ENCODE assay signal across 8 cellular contexts in genomic region chr6:75934643-75935472, GRCh38.
DNase-seq lines count a peak whose midpoint lies in the region; ATAC-seq and TF ChIP-seq lines count a peak whose summit lies in the region.

No MANE protein-coding gene starts in this region.

- WGBS in mammary epithelial cell (ENCODE audit: low coverage, missing lambda C conversion rate) = 10% methylated on average over 29 of the region's 32 CpGs

- H3K4me1 Mint-ChIP-seq in immature natural killer cell = peaks cover 5 to 6% of the 10 kb centered on the region in 2 donors

- peak overlapping the region in 4 of 5 donors; percentile 52 to 83 (median 78) for H3K4me3 Mint-ChIP-seq in immature natural killer cell

- H3K4me3 ChIP-seq in LNCaP clone FGC (ENCODE audit: low read depth, low read length) (no peak overlapping the region), mammary epithelial cell (replicated peaks in 1 of 3; ENCODE audit: insufficient read depth in 1 of 3, low read depth in 2 of 3, low read length in 3 of 3) (peak overlapping the region; percentile 25 to 44 (median 43)), skin epidermis (peak overlapping the region; percentile 14 to 37 (median 22))

- H3K27ac ChIP-seq in RWPE1 (no peak overlapping the region), mammary epithelial cell (ENCODE audit: insufficient read depth, low read depth, low read length) (no peak overlapping the region), skin epidermis (no peak overlapping the region)

- H3K36me3 Mint-ChIP-seq in immature natural killer cell = peaks cover 0 to 4% (median 0%) of the 10 kb centered on the region in 3 donors

- DNase-seq in Right ventricle myocardium inferior (ENCODE audit: missing footprints) = no peak
- DNase-seq in cardiac septum (ENCODE audit: low spot score) = no peak
- DNase-seq in HCEC 1CT = peak; percentile 77
- peak; percentile 94 for DNase-seq in LNCaP clone FGC (ENCODE audit: low read depth)
- peak; percentile 74 for DNase-seq in RWPE1 (ENCODE audit: low spot score)
- DNase-seq in mammary epithelial cell = peak; percentile 57
- DNase-seq in immature natural killer cell = peak in 2 of 3 donors; percentile 11 to 24

- no TSS peak for BruUV-seq in mammary epithelial cell (replicated peaks; lab: Mats Ljungman, UMichigan)

- H3K4me2 ChIP-seq in mammary epithelial cell (ENCODE audit: insufficient read depth, low read depth, low read length) = peak overlapping the region; percentile 79

- no peaks in the 10 kb centered on the region for H3K79me2 ChIP-seq in mammary epithelial cell (ENCODE audit: insufficient read depth, low read length)

- peak; percentile 60 for ATAC-seq in Right ventricle myocardium inferior

- CTCF ChIA-PET in RWPE1 (lab: Yijun Ruan, JAX) = interaction anchor here (0.6 to 2.6 kb wide), 9 partner anchors 8 to 1244 kb away, joined by 3 to 11 read pairs (median 3); no protein-coding TSS in a partner anchor
- CTCF ChIA-PET in mammary epithelial cell (lab: Charles Lee; ENCODE audit: low non-redundant PET) = interaction anchor here (0.6 to 0.7 kb wide), 3 partner anchors 227 to 748 kb away, joined by 3 to 9 read pairs (median 4); no protein-coding TSS in a partner anchor

- TF ChIP-seq CTCF in LNCaP clone FGC (IDR thresholded peaks at IDR 0.05; ENCODE audit: control insufficient read depth, extremely low read depth, insufficient read depth) (peak; percentile 89), RWPE1 (conservative IDR thresholded peaks at IDR 0.05; ENCODE audit: low read depth) (peak; percentile 78), mammary epithelial cell (conservative IDR thresholded peaks at IDR 0.05 in 1 of 2, IDR thresholded peaks at IDR 0.05 in 1 of 2; ENCODE audit: extremely low read depth in 1 of 2, insufficient read depth in 1 of 2, low read depth in 1 of 2, low read length in 2 of 2) (peak; percentile 66 to 83)

- dilution Hi-C loops in mammary epithelial cell (cut with HindIII; ENCODE audit: low sequenced_read_pairs) = no loop called here

- H3K27ac Mint-ChIP-seq in immature natural killer cell = no peak overlapping the region

- peaks cover 6% of the 10 kb centered on the region for H3K4me1 ChIP-seq in mammary epithelial cell (ENCODE audit: insufficient read depth, low read length)

- H3K27me3 Mint-ChIP-seq in immature natural killer cell (ENCODE audit: low read depth in 3 of 3) = peaks cover 0 to 6% (median 4%) of the 10 kb centered on the region in 3 donors

- H3K9ac ChIP-seq in mammary epithelial cell (ENCODE audit: insufficient read depth, low read length) = no peak overlapping the region

- no peaks in the 10 kb centered on the region for H3K27me3 ChIP-seq in mammary epithelial cell (ENCODE audit: insufficient read depth, low read length)

- intact Hi-C loops in Right ventricle myocardium inferior (cut with DNase I) = loop anchor here (2.0 to 10.0 kb wide), 4 partner anchors 416 to 1522 kb away; no protein-coding TSS in a partner anchor
- intact Hi-C loops in cardiac septum (cut with DNase I) = loop anchor here (5.0 to 10.0 kb wide), 3 partner anchors 420 to 1522 kb away; no protein-coding TSS in a partner anchor
- intact Hi-C loops in mammary epithelial cell (cut with micrococcal nuclease) = loop anchor here (1.0 to 5.0 kb wide), 4 partner anchors 416 to 1522 kb away; no protein-coding TSS in a partner anchor

- POLR2A ChIA-PET in RWPE1 (lab: Yijun Ruan, JAX; ENCODE audit: low non-redundant PET) = no interaction called here

- H3K9me3 Mint-ChIP-seq in immature natural killer cell = peaks cover 0 to 3% (median 1%) of the 10 kb centered on the region in 6 donors

- H3K36me3 ChIP-seq in mammary epithelial cell (ENCODE audit: insufficient read depth, low read length) = no peaks in the 10 kb centered on the region

- no peaks in the 10 kb centered on the region for H4K20me1 ChIP-seq in mammary epithelial cell (ENCODE audit: insufficient read depth, low read length)

- in situ Hi-C loops in mammary epithelial cell (cut with MboI; ENCODE audit: low sequenced_read_pairs in 2 of 2) = no loop called here

- no peaks in the 10 kb centered on the region for H3K9me3 ChIP-seq in mammary epithelial cell (replicated peaks; ENCODE audit: insufficient read depth, low read length)

- H2AFZ ChIP-seq in mammary epithelial cell (ENCODE audit: low read depth, low read length) = peak overlapping the region; percentile 86

Comparison
In these comparisons a context has a peak if more than half of its experiments do, and no peak if none do; other contexts are left out.
1. DNase-seq: peak in HCEC 1CT (single experiment), LNCaP clone FGC (single experiment), RWPE1 (single experiment), mammary epithelial cell (single experiment) and immature natural killer cell (2 of 3); none in Right ventricle myocardium inferior (single experiment) and cardiac septum (single experiment).
2. Peak in every context shown above with its lines, with median percentiles within 50 percentile points of each other: CTCF ChIP-seq.